1 cellular context compared by ENCODE assay signal in the genomic region with DNA sequence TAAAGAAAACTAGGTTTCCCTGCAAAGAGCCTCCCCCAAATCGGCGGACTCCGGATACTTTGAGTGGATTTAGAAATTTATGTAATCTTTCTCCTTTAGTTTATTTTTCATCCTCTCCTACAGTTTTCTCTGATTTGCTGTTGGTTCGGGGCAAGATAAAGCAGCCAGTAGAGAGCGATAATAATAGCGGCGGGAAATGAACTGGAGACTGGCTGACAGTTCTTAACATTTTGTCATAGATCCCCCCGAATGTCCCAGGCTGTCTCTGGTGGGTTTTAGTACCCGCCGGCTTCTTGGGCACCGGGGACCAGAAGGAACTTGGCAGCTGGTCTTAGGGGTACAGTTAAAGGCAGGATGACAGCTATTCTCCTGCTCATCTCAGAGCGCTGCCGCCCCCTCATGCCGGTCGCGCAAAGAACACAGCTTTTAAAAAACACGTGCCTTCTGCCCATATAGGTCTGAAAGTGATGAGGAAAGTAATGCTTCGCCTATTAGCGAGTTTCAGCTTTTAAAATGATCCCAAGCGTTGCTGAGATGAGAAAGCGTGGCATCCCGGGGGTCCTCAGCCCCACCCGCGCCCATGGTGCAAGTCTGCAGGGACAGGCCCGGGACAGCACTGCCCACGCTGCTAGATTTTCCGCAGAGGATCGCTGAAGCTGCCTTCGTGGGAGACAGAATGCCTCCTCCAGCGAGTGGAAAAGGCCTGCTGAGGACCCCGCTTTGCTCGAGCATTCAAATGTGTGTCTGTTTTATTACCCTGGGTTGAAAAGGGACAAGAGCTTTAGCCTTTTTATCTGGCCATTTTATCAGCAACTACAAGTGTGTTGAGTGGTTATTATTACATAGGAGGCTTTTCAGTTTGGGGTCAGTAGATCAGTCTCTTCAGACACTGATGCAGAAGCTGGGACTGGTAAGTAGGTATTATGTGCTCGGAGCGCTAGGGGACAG.
TF ChIP-seq lines count a peak whose summit lies in the region.

No MANE protein-coding gene starts in this region.

TF ChIP-seq in H1, 55 proteins besides CTCF, POLR2A, EP300 and RAD21 (continued from another document):
- TF ChIP-seq, protein P1, sequence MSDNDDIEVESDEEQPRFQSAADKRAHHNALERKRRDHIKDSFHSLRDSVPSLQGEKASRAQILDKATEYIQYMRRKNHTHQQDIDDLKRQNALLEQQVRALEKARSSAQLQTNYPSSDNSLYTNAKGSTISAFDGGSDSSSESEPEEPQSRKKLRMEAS (IDR thresholded peaks at IDR 0.05) = peak; percentile 41
- TF ChIP-seq SP1 (IDR thresholded peaks at IDR 0.05; ENCODE audit: low read depth, low read length) (0 out of 2 replicates have a peak, but pooled peaks have one; percentile 12), USF2 (IDR thresholded peaks at IDR 0.05; ENCODE audit: low read length) (no peak), KDM4A (IDR thresholded peaks at IDR 0.05; ENCODE audit: low read depth, low read length, severe bottlenecking) (no peak), HDAC2 (IDR thresholded peaks at IDR 0.05; ENCODE audit: borderline replicate concordance in 1 of 2, low read depth in 2 of 2, low read length in 2 of 2) (no peak), CHD7 (IDR thresholded peaks at IDR 0.05; ENCODE audit: insufficient replicate concordance, low read length) (no peak), KDM5A (IDR thresholded peaks at IDR 0.05; ENCODE audit: low read length) (no peak), SUZ12 (IDR thresholded peaks at IDR 0.05; ENCODE audit: low read length) (peak; percentile 50), TBP (IDR thresholded peaks at IDR 0.05; ENCODE audit: low read depth, low read length) (no peak), GTF2F1 (IDR thresholded peaks at IDR 0.05; ENCODE audit: borderline replicate concordance, low read depth, low read length) (no peak), YY1 (IDR thresholded peaks at IDR 0.05; ENCODE audit: low read depth, low read length) (no peak)
